In the genomic region with DNA sequence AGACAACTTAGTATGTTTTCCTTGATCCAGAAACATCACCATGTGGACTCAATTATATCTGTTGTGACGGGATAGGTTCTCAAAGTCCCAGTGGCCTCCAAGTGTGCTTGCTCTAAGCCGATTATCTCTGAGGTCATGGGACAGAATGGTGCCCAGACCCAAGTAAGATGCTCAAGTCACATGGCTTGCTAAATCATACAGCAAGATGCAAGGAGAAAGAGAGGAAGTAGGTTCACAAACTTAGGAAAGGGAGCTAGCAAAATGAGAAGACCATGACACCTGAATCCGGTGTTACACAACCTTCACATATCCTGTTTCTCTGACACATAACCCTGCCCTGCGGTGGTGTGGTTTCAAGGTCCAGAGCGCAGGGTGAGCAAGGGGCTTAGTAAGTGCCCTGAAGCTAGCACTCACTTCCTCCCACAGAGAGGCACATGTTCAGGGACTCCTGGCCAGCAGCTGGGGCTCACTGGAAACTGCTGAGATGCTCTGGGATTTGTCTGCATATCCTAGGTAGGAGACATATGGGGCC, we compare ENCODE assay signal across 9 cellular contexts.
DNase-seq lines count a peak whose midpoint lies in the region; ATAC-seq, FAIRE-seq and TF ChIP-seq lines count a peak whose summit lies in the region.
"Had no signal": no experiment of that assay in that cellular context is flagged by ENCODE, and none has a peak within 500 bp of the region (broad histone marks: within the 10 kb centered on the region; RNA-seq: fewer than 3 reads in every experiment).

No MANE protein-coding gene starts in this region.

- DNase-seq in GM19239 (ENCODE audit: insufficient read length, low spot score) (peak; percentile 13), SK-MEL-5 (ENCODE audit: low read depth, low spot score) (peak; percentile 80), right lobe of liver (no peak), progenitor cell of endocrine pancreas (ENCODE audit: low spot score, unreplicated experiment) (no peak), ureter (ENCODE audit: low spot score) (no peak), DMS79 treated with DMSO at 0.1 percent for 48 hours (lab: John Stamatoyannopoulos, UW) (no peak), DMS 273 (lab: John Stamatoyannopoulos, UW; ENCODE audit: unreplicated experiment) (no peak)

- ATAC-seq in HG03103 (IDR thresholded peaks at IDR 0.05; ENCODE audit: low read depth, unreplicated experiment) (peak; percentile 100), right lobe of liver (peak in 3 of 4 donors; percentile 14 to 49 (median 28))

- H3K4me1 ChIP-seq in right lobe of liver = no peaks in the 10 kb centered on the region

- FAIRE-seq in GM19239 (lab: Jason Lieb, UNC) = no peak

- no peak overlapping the region for H3K27ac ChIP-seq in right lobe of liver
- H3K27ac ChIP-seq: skin epidermis had no signal

- H3K27me3 ChIP-seq in right lobe of liver = no peaks in the 10 kb centered on the region

- no peaks in the 10 kb centered on the region for H3K9me3 ChIP-seq in right lobe of liver

- no peak overlapping the region for H3K4me3 Mint-ChIP-seq in progenitor cell of endocrine pancreas (ENCODE audit: low read depth)

- H3K27me3 Mint-ChIP-seq in progenitor cell of endocrine pancreas = no peaks in the 10 kb centered on the region

- 53% methylated on average over 5 of the region's 5 CpGs for WGBS in right lobe of liver (ENCODE audit: insufficient coverage, low coverage, low lambda C conversion rate, missing lambda C conversion rate)

- TF ChIP-seq CTCF in right lobe of liver (IDR thresholded peaks at IDR 0.05) (no peak), progenitor cell of endocrine pancreas (IDR thresholded peaks at IDR 0.05; ENCODE audit: unreplicated experiment) (no peak)

- H3K9me3 Mint-ChIP-seq in progenitor cell of endocrine pancreas (ENCODE audit: low read depth) = peaks cover under 1% of the 10 kb centered on the region

- peaks cover under 1% of the 10 kb centered on the region for H3K36me3 Mint-ChIP-seq in progenitor cell of endocrine pancreas (ENCODE audit: insufficient read depth)

- H3K4me3 ChIP-seq in right lobe of liver = no peak overlapping the region
- H3K4me3 ChIP-seq: skin epidermis had no signal

- H3K4me1 Mint-ChIP-seq in progenitor cell of endocrine pancreas (ENCODE audit: low read depth) = peaks cover 2% of the 10 kb centered on the region

- TF ChIP-seq POLR2A in right lobe of liver (IDR thresholded peaks at IDR 0.05) = no peak

- no peaks in the 10 kb centered on the region for H3K36me3 ChIP-seq in right lobe of liver

- intact Hi-C loops in right lobe of liver (cut with DNase I) = no loop called here

- H3K27ac Mint-ChIP-seq in progenitor cell of endocrine pancreas = no peak overlapping the region

- in situ Hi-C loops in SK-MEL-5 (cut with HindIII; ENCODE audit: low pct_unique_long_range_greater_than_20kb, low sequenced_read_pairs) = no loop called here

Comparison
In these comparisons a context has a peak if more than half of its experiments do, and no peak if none do; other contexts are left out.
1. DNase-seq: peak in GM19239 (single experiment) and SK-MEL-5 (single experiment); none in right lobe of liver (0 of 3), progenitor cell of endocrine pancreas (single experiment), ureter (single experiment), DMS79 treated with DMSO at 0.1 percent for 48 hours (single experiment) and DMS 273 (single experiment).